1 cellular context compared by ENCODE assay signal in genomic region chr2:36952748-36953197, GRCh38.
TF ChIP-seq lines count a peak whose summit lies in the region.

No MANE protein-coding gene starts in this region.

TF ChIP-seq in GM23338, 12 proteins besides CTCF, POLR2A, EP300 and RAD21:
- TF ChIP-seq ZNF462 (CRISPR knock-in tag; IDR thresholded peaks at IDR 0.05) (no peak), REST (IDR thresholded peaks at IDR 0.05; ENCODE audit: unreplicated experiment) (no peak), ZNF331 (CRISPR knock-in tag; IDR thresholded peaks at IDR 0.05; ENCODE audit: low read depth) (no peak), EZH2 (IDR thresholded peaks at IDR 0.05; ENCODE audit: low read depth, unreplicated experiment) (no peak), ZNF114 (CRISPR knock-in tag; IDR thresholded peaks at IDR 0.05) (no peak), CREB1 (CRISPR knock-in tag; IDR thresholded peaks at IDR 0.05; ENCODE audit: low read depth) (no peak), POLR2AphosphoS5 (IDR thresholded peaks at IDR 0.05; ENCODE audit: low read depth) (no peak), STAT1 (IDR thresholded peaks at IDR 0.05; ENCODE audit: unreplicated experiment) (no peak), EZH2phosphoT487 (IDR thresholded peaks at IDR 0.05; ENCODE audit: unreplicated experiment) (no peak), NANOG (IDR thresholded peaks at IDR 0.05; ENCODE audit: borderline replicate concordance) (no peak), JUNB (IDR thresholded peaks at IDR 0.05; ENCODE audit: unreplicated experiment) (no peak)
- TF ChIP-seq, protein P1, sequence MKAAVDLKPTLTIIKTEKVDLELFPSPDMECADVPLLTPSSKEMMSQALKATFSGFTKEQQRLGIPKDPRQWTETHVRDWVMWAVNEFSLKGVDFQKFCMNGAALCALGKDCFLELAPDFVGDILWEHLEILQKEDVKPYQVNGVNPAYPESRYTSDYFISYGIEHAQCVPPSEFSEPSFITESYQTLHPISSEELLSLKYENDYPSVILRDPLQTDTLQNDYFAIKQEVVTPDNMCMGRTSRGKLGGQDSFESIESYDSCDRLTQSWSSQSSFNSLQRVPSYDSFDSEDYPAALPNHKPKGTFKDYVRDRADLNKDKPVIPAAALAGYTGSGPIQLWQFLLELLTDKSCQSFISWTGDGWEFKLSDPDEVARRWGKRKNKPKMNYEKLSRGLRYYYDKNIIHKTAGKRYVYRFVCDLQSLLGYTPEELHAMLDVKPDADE (IDR thresholded peaks at IDR 0.05), result no peak
TF ChIP-seq in GM23338: peak in this region for 0.
